ENCODE assay signal across 22 cellular contexts in the genomic region with DNA sequence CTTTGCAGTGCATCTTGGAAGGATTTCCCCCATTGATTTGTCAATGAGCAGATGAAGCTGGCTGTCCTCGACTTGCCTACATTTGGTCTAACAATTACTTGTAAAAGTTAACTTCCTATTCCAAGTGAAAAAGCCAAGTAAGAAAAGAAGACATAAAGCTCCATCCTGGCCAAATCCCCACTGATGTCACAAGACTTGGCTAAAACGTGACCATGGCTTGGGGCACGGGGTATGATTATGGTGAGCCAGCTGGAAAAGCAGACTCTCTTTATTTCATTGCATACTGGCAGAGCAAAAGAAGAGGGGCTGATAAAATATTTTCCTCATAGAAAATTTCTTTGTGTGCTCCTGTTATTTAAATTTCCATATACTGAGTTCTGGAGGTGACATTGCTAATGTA. TPM values are rescaled to one million over a fixed set of nuclear protein-coding genes. Genes with fewer than 3 reads are reported as not detected.
"Had no signal": no experiment of that assay in that cellular context is flagged by ENCODE, and none has a peak within 500 bp of the region (broad histone marks: within the 10 kb centered on the region; RNA-seq: fewer than 3 reads in every experiment).

No MANE protein-coding gene starts in this region.

- ATAC-seq: activated T-cell treated with anti-CD3 and anti-CD28 coated beads, Interleukin-2, amount 50 U/mL, for 4 hours; WTC11 had no signal

- H3K4me1 ChIP-seq: gastrocnemius medialis, thyroid gland had no signal

- FAIRE-seq: islet of Langerhans, urothelium cell line had no signal

- H3K36me3 ChIP-seq: gastrocnemius medialis, heart left ventricle, spleen, thyroid gland had no signal

- H3K9me3 ChIP-seq: gastrocnemius medialis, heart left ventricle, spleen, thyroid gland had no signal

- H3K4me3 ChIP-seq: gastrocnemius medialis, heart left ventricle, lung, spleen, thyroid gland had no signal

- H3K27me3 ChIP-seq: gastrocnemius medialis, heart left ventricle, spleen, thyroid gland had no signal

- DNase-seq: activated CD8-positive, alpha-beta memory T cell treated with anti-CD3 and anti-CD28 coated beads, Interleukin-2, amount 50 U/mL, for 48 hours; activated naive CD4-positive, alpha-beta T cell; activated T-cell treated with anti-CD3 and anti-CD28 coated beads, Interleukin-2, amount 50 U/mL, for 4 hours; amniotic stem cell; cerebellar nuclear complex; erythroblast; heart left ventricle; naive B cell; posterior cingulate gyrus; spleen; stimulated activated CD4-positive, alpha-beta T cell treated with anti-CD3 and anti-CD28 coated beads, Interleukin-4, amount 100 ng/mL, for 24 hours; stimulated activated naive CD4-positive, alpha-beta T cell treated with Interleukin-2 at 50 U/mL for 16 hours; T1000; thyroid gland had no signal

RNA-seq across cellular contexts. Expression of a gene that starts 25.5 kb away (rescaled TPM):
- total RNA-seq: activated CD8-positive, alpha-beta memory T cell treated with anti-CD3 and anti-CD28 coated beads for 36 hours; activated T-helper 2 cell treated with anti-CD3 and anti-CD28 coated beads, Interferon-gamma antibody, Interleukin-2, Interleukin-4, amounts not matched to agents 10 μg/mL and 5 μg/mL and 100 μg/mL, durations not matched to agents 14 hours and 24 hours and 36 hours; T-helper 1 cell treated with Interleukin-12 subunit alpha and Interleukin-12 subunit beta and Interleukin-4 antibody, amounts not matched to agents 30 ng/mL and 1 ng/mL, for 36 hours had no signal
